8 cellular contexts compared by ENCODE assay signal in the genomic region with DNA sequence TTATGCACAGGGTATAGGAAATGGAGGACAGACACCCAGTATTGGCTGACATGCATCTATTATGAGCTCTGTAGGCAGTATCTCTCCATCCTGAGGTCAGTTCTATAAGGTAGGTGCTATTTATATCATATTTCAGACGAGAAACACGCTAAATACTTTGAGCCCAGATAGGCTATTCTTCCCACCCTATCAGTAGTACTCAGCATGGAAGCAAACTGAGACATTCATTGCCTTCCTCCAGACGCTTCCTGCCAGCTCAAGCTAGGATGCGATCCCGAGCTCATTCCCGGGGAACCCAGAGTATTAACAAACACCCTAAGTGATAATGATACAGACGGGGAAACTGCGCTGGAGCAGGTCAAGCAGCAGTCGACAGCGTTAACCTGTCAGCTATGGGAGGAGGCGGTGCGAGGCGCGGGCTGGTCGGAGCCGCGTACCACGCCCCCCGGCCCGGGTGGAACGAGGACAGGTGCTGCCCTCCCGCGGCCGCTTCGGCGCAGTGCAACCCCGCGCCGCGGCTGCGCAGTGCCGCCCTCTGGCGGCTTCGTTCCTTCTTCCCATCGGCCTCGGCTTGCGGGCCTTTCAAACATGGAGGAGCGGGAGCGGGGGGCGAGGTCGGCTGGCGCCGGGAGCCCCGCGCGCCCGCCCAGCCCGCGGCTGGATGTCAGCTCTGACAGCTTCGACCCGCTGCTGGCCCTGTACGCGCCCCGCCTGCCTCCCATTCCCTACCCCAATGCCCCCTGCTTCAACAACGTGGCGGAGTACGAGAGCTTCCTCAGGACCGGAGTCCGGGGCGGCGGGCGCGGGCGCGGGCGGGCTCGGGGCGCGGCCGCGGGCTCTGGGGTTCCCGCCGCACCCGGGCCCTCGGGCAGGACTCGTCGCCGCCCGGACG. TPM values are rescaled to one million over a fixed set of nuclear protein-coding genes. Genes with fewer than 3 reads are reported as not detected.
A peak's percentile ranks its signal among the peaks of the same experiment; 100 is the strongest.
DNase-seq lines count a peak whose midpoint lies in the region; ATAC-seq, FAIRE-seq and TF ChIP-seq lines count a peak whose summit lies in the region.

A gene (plus strand): TSS at position 550 of the 892 bp plus-strand sequence. CDS start 39 bp downstream, at position 589.

- TF ChIP-seq POLR2A in GM12891 (IDR thresholded peaks at IDR 0.05; ENCODE audit: low read depth, low read length) (0 out of 2 replicates have a peak, but pooled peaks have one; percentile 33), prostate gland (IDR thresholded peaks at IDR 0.05) (peak; percentile 32)

- H3K9me3 ChIP-seq in adipocyte (ENCODE audit: control insufficient read depth, low read length) (no peaks in the 10 kb centered on the region), prostate gland (no peaks in the 10 kb centered on the region)

- ATAC-seq in HG02678 (IDR thresholded peaks at IDR 0.05; ENCODE audit: unreplicated experiment) (peak; percentile 93), left cardiac atrium (peak; percentile 95 to 98)

- H3K27ac ChIP-seq in prostate gland = peak within 1 kb of the TSS; percentile 72

- H3K27me3 ChIP-seq in adipocyte (replicated peaks; ENCODE audit: control insufficient read depth, insufficient read depth, low read length) (no peaks in the 10 kb centered on the region), prostate gland (replicated peaks; ENCODE audit: insufficient read depth) (no peaks in the 10 kb centered on the region)

- under 1% methylated on average over 64 of the region's 80 CpGs for WGBS in prostate gland

- peaks cover 19% of the 10 kb centered on the region for H3K4me1 ChIP-seq in adipocyte (ENCODE audit: control insufficient read depth, insufficient read depth, low read length)
- H3K4me1 ChIP-seq in prostate gland (replicated peaks) = peaks cover 5% of the 10 kb centered on the region

- H3K4me3 ChIP-seq in adipocyte (ENCODE audit: low read length) (peak within 1 kb of the TSS; percentile 86), prostate gland (peak within 1 kb of the TSS; percentile 61 to 78)

- H3K9ac ChIP-seq in adipocyte (ENCODE audit: low read length) = peak within 1 kb of the TSS; percentile 80

- FAIRE-seq in GM12891 (lab: Jason Lieb, UNC) = peak; percentile 98

- intact Hi-C loops in left cardiac atrium (cut with DNase I) (no loop called here), prostate gland (cut with DNase I) (loop anchor here (5.0 to 10.0 kb wide), 2 partner anchors 269 to 371 kb away; no protein-coding TSS in a partner anchor)

- peaks cover 17% of the 10 kb centered on the region for H3K36me3 ChIP-seq in adipocyte (ENCODE audit: control insufficient read depth, insufficient read depth, low read length, severe bottlenecking)
- H3K36me3 ChIP-seq in prostate gland = no peaks in the 10 kb centered on the region

- peak; percentile 95 to 100 (median 99) for TF ChIP-seq CTCF in prostate gland (IDR thresholded peaks at IDR 0.05)

- DNase-seq in GM12891 (ENCODE audit: insufficient read length, low spot score) (peak; percentile 89), NCI-H1092 treated with DMSO at 0.1 percent for 48 hours (lab: John Stamatoyannopoulos, UW) (peak; percentile 74), SW 1271 (lab: John Stamatoyannopoulos, UW) (peak; percentile 59 to 90), adipocyte (ENCODE audit: low read depth) (peak; percentile 94), left cardiac atrium (peak; percentile 92), prostate gland (ENCODE audit: low spot score) (peak; percentile 79), ureter (ENCODE audit: low spot score) (peak; percentile 87)

TF ChIP-seq in GM12891, 5 proteins besides CTCF, POLR2A, EP300 and RAD21:
- TF ChIP-seq SPI1 (IDR thresholded peaks at IDR 0.05; ENCODE audit: low read depth, low read length) = no peak
- no peak for TF ChIP-seq POLR2AphosphoS5 (IDR thresholded peaks at IDR 0.05; ENCODE audit: low read depth, low read length)
- TF ChIP-seq PAX5 (IDR thresholded peaks at IDR 0.05; ENCODE audit: insufficient read depth, low read length, severe bottlenecking) = peak; percentile 62
- no peak; the same call in 1 of the 2 replicates for TF ChIP-seq POU2F2 (IDR thresholded peaks at IDR 0.05; ENCODE audit: low read depth, low read length)
- 0 out of 2 replicates have a peak, but pooled peaks have one; percentile 14 for TF ChIP-seq TAF1 (IDR thresholded peaks at IDR 0.05; ENCODE audit: low read depth, low read length)

RNA-seq across cellular contexts. Expression of the gene that starts here (rescaled TPM):
- polyA plus RNA-seq in GM12891 (2012; ENCODE audit: low read depth, missing spikeins) = 1.2 TPM
- total RNA-seq in left cardiac atrium (1 to 10 TPM; 2.2 to 2.8 TPM), prostate gland (1 to 10 TPM; 4.1 to 8.1 TPM), ureter (3.6 TPM)

Comparison
In these comparisons a context has a peak if more than half of its experiments do, and no peak if none do; other contexts are left out.
1. Peak in every context shown above with its lines: DNase-seq, ATAC-seq, H3K4me3 ChIP-seq and H3K27ac ChIP-seq.